ENCODE assay signal across 11 cellular contexts in genomic region chr4:1154126-1154522, GRCh38.
"Had no signal": no experiment of that assay in that cellular context is flagged by ENCODE, and none has a peak within 500 bp of the region (broad histone marks: within the 10 kb centered on the region; RNA-seq: fewer than 3 reads in every experiment).

No MANE protein-coding gene starts in this region.

- DNase-seq: activated CD4-positive, alpha-beta memory T cell treated with anti-CD3 and anti-CD28 coated beads, Interleukin-2, amount 10 ng/mL, durations not matched to agents 7 days and 5 days; activated CD4-positive, alpha-beta T cell treated with anti-CD3 and anti-CD28 coated beads for 1 hour; activated CD8-positive, alpha-beta memory T cell treated with anti-CD3 and anti-CD28 coated beads, Interleukin-2, amount 50 U/mL, for 4 hours; activated naive CD4-positive, alpha-beta T cell treated with anti-CD3 and anti-CD28 coated beads for 36 hours; esophagus squamous epithelium; left colon; natural killer cell; psoas muscle; spleen; stimulated activated CD4-positive, alpha-beta T cell treated with anti-CD3 and anti-CD28 coated beads, Interleukin-1b, Interleukin-23, amount 100 ng/mL, for 48 hours; stimulated activated naive B cell treated with anti-CD40 and anti-IgM and Interleukin-4, amounts not matched to agents 10 μg/mL and 1 μg/mL and 100 μg/mL, for 72 hours had no signal

- H3K36me3 ChIP-seq: esophagus squamous epithelium, spleen had no signal

- H3K27ac ChIP-seq: psoas muscle, spleen had no signal

- ATAC-seq: stimulated activated naive B cell treated with anti-CD40 and anti-IgM and Interleukin-4, amounts not matched to agents 10 μg/mL and 1 μg/mL and 100 μg/mL, for 72 hours had no signal

- H3K4me3 ChIP-seq: esophagus squamous epithelium, psoas muscle, spleen had no signal
